26 cellular contexts compared by ENCODE assay signal in genomic region chr5:137794863-137795262, GRCh38.
"Had no signal": no experiment of that assay in that cellular context is flagged by ENCODE, and none has a peak within 500 bp of the region (broad histone marks: within the 10 kb centered on the region; RNA-seq: fewer than 3 reads in every experiment).

No MANE protein-coding gene starts in this region.

- DNase-seq: dorsolateral prefrontal cortex; effector CD4-positive, alpha-beta T cell; foreskin fibroblast; gastrocnemius medialis; heart left ventricle; left cardiac atrium; left lung; mesenchymal stem cell; midbrain; naive thymus-derived CD4-positive, alpha-beta T cell; stimulated activated CD4-positive, alpha-beta T cell treated with anti-CD3 and anti-CD28 coated beads, Interleukin-12 subunit alpha, Interleukin-12 subunit beta, amount 100 ng/mL, for 4 hours; stimulated activated CD4-positive, alpha-beta T cell treated with anti-CD3 and anti-CD28 coated beads, Interleukin-1b, Interleukin-23, amount 100 ng/mL, for 48 hours; stimulated activated CD4-positive, alpha-beta T cell treated with anti-CD3 and anti-CD28 coated beads, Interleukin-4, amount 100 ng/mL, for 1 hour; stimulated activated CD8-positive, alpha-beta memory T cell treated with anti-CD3 and anti-CD28 coated beads, Interleukin-4, amount 100 ng/mL, for 48 hours; stimulated activated naive CD4-positive, alpha-beta T cell; stimulated activated naive CD8-positive, alpha-beta T cell treated with anti-CD3 and anti-CD28 coated beads, Interleukin-15, amount 100 ng/mL, for 72 hours; transverse colon; upper lobe of right lung; uterus had no signal

- H3K4me3 ChIP-seq: dorsolateral prefrontal cortex, gastrocnemius medialis, heart left ventricle, hepatocyte, left lung, neural progenitor cell, prostate gland, right atrium auricular region, smooth muscle cell, suprapubic skin, transverse colon, upper lobe of right lung, uterus had no signal

- H3K4me1 ChIP-seq: gastrocnemius medialis, left lung, neural progenitor cell, prostate gland, right atrium auricular region, suprapubic skin, upper lobe of right lung, uterus had no signal

- H3K27ac ChIP-seq: dorsolateral prefrontal cortex, epithelial cell of prostate, gastrocnemius medialis, hepatocyte, left lung, neural progenitor cell, prostate gland, right atrium auricular region, suprapubic skin, transverse colon, upper lobe of right lung, uterus had no signal

- H3K36me3 ChIP-seq: gastrocnemius medialis, heart left ventricle, left lung, neural progenitor cell, prostate gland, right atrium auricular region, suprapubic skin, transverse colon, upper lobe of right lung, uterus had no signal

- H3K9me3 ChIP-seq: gastrocnemius medialis, heart left ventricle, left lung, prostate gland, right atrium auricular region, suprapubic skin, transverse colon, upper lobe of right lung, uterus had no signal

- H3K27me3 ChIP-seq: dorsolateral prefrontal cortex, gastrocnemius medialis, heart left ventricle, hepatocyte, left lung, neural progenitor cell, right atrium auricular region, suprapubic skin, transverse colon, upper lobe of right lung, uterus had no signal

- H3K9ac ChIP-seq: neural progenitor cell had no signal
